2 cellular contexts compared by ENCODE assay signal in genomic region chr17:80631142-80632045, GRCh38.
TF ChIP-seq lines count a peak whose summit lies in the region.

No MANE protein-coding gene starts in this region.

TF ChIP-seq in IMR-90, 13 proteins besides CTCF, POLR2A, EP300 and RAD21:
- TF ChIP-seq RCOR1 (IDR thresholded peaks at IDR 0.05; ENCODE audit: insufficient replicate concordance, low read length) (no peak), MAZ (IDR thresholded peaks at IDR 0.05; ENCODE audit: borderline replicate concordance, low read depth, low read length) (no peak), FOS (IDR thresholded peaks at IDR 0.05; ENCODE audit: low read depth, low read length) (no peak), ELK1 (IDR thresholded peaks at IDR 0.05; ENCODE audit: borderline replicate concordance, low read depth, low read length) (no peak), RFX5 (IDR thresholded peaks at IDR 0.05; ENCODE audit: low read depth, low read length) (no peak), MAFK (IDR thresholded peaks at IDR 0.05; ENCODE audit: low read depth, low read length) (peak; percentile 55)

TF ChIP-seq in HepG2, 621 proteins besides CTCF, POLR2A, EP300 and RAD21 (continues in another document):
- TF ChIP-seq ZNF3 (CRISPR knock-in tag; IDR thresholded peaks at IDR 0.05) (no peak), HOXA9 (CRISPR knock-in tag; IDR thresholded peaks at IDR 0.05; ENCODE audit: borderline replicate concordance) (no peak), FOXK1 (CRISPR knock-in tag; IDR thresholded peaks at IDR 0.05; ENCODE audit: borderline replicate concordance, low read depth) (no peak), ZNF121 (CRISPR knock-in tag; IDR thresholded peaks at IDR 0.05) (peak; percentile 65; the same call in 1 of the 2 replicates), RBM22 (optimal IDR thresholded peaks at IDR 0.05; ENCODE audit: low read length) (peak; percentile 67), ZNF737 (CRISPR knock-in tag; IDR thresholded peaks at IDR 0.05; ENCODE audit: borderline replicate concordance) (no peak), GTF3A (CRISPR knock-in tag; conservative IDR thresholded peaks at IDR 0.05) (no peak), ZFX (CRISPR knock-in tag; IDR thresholded peaks at IDR 0.05; ENCODE audit: low read depth) (no peak), SALL1 (CRISPR knock-in tag; IDR thresholded peaks at IDR 0.05) (no peak), MAFF (IDR thresholded peaks at IDR 0.05; ENCODE audit: low read depth, low read length) (peak; percentile 77), ZBTB20 (CRISPR knock-in tag; IDR thresholded peaks at IDR 0.05; ENCODE audit: borderline replicate concordance, low read depth) (no peak), ZNF766 (CRISPR knock-in tag; IDR thresholded peaks at IDR 0.05; ENCODE audit: borderline replicate concordance) (no peak), NFATC3 (CRISPR knock-in tag; IDR thresholded peaks at IDR 0.05) (no peak), ZNF562 (CRISPR knock-in tag; IDR thresholded peaks at IDR 0.05; ENCODE audit: borderline replicate concordance) (no peak), ZIK1 (CRISPR knock-in tag; IDR thresholded peaks at IDR 0.05; ENCODE audit: borderline replicate concordance, low read depth) (no peak), NFKB2 (CRISPR knock-in tag; IDR thresholded peaks at IDR 0.05; ENCODE audit: borderline replicate concordance) (no peak), ZNF770 (CRISPR knock-in tag; IDR thresholded peaks at IDR 0.05) (peak; percentile 81), DZIP1 (CRISPR knock-in tag; IDR thresholded peaks at IDR 0.05) (no peak), TERF1 (CRISPR knock-in tag; IDR thresholded peaks at IDR 0.05) (no peak), PTBP1 (IDR thresholded peaks at IDR 0.05; ENCODE audit: low read depth, low read length, poor library complexity, severe bottlenecking) (no peak), CCAR2 (optimal IDR thresholded peaks at IDR 0.05; ENCODE audit: low read depth, low read length) (no peak), ZNF468 (CRISPR knock-in tag; IDR thresholded peaks at IDR 0.05) (no peak), HMGA1 (CRISPR knock-in tag; conservative IDR thresholded peaks at IDR 0.05) (no peak), MED8 (CRISPR knock-in tag; IDR thresholded peaks at IDR 0.05; ENCODE audit: insufficient replicate concordance) (peak; percentile 12), ZNF281 (CRISPR knock-in tag; IDR thresholded peaks at IDR 0.05; ENCODE audit: borderline replicate concordance) (no peak), ZNF282 (IDR thresholded peaks at IDR 0.05; ENCODE audit: partially characterized antibody) (no peak), ZNF530 (CRISPR knock-in tag; IDR thresholded peaks at IDR 0.05; ENCODE audit: low read depth) (no peak), MLXIP (CRISPR knock-in tag; IDR thresholded peaks at IDR 0.05; ENCODE audit: borderline replicate concordance) (no peak), CREB1 (IDR thresholded peaks at IDR 0.05) (no peak), CREB1 (CRISPR knock-in tag; IDR thresholded peaks at IDR 0.05) (no peak), KAT2B (IDR thresholded peaks at IDR 0.05; ENCODE audit: borderline replicate concordance, low read depth, low read length) (no peak), FUBP1 (CRISPR knock-in tag; IDR thresholded peaks at IDR 0.05; ENCODE audit: borderline replicate concordance) (no peak), MTA1 (CRISPR knock-in tag; IDR thresholded peaks at IDR 0.05; ENCODE audit: borderline replicate concordance) (peak; percentile 51; the same call in 1 of the 2 replicates), ZNF792 (CRISPR knock-in tag; IDR thresholded peaks at IDR 0.05) (no peak), CC2D1A (CRISPR knock-in tag; IDR thresholded peaks at IDR 0.05) (no peak), CHCHD3 (CRISPR knock-in tag; IDR thresholded peaks at IDR 0.05) (no peak), NR2F6 (IDR thresholded peaks at IDR 0.05) (no peak), NR2F6 (CRISPR knock-in tag; IDR thresholded peaks at IDR 0.05) (no peak), ZNF441 (CRISPR knock-in tag; IDR thresholded peaks at IDR 0.05; ENCODE audit: borderline replicate concordance) (no peak), MAFK (conservative IDR thresholded peaks at IDR 0.05 in 1 of 2, IDR thresholded peaks at IDR 0.05 in 1 of 2; ENCODE audit: low read length in 2 of 2) (peak; percentile 83 to 86), TIGD3 (CRISPR knock-in tag; IDR thresholded peaks at IDR 0.05; ENCODE audit: borderline replicate concordance) (no peak), EZH2 (conservative IDR thresholded peaks at IDR 0.05; ENCODE audit: low read depth, low read length) (no peak), ZNF33B (CRISPR knock-in tag; IDR thresholded peaks at IDR 0.05) (no peak), SRF (IDR thresholded peaks at IDR 0.05; ENCODE audit: low read depth, low read length) (no peak), ZEB1 (IDR thresholded peaks at IDR 0.05; ENCODE audit: insufficient replicate concordance, low read depth) (no peak), MED13 (CRISPR knock-in tag; IDR thresholded peaks at IDR 0.05) (no peak), RFXANK (CRISPR knock-in tag; IDR thresholded peaks at IDR 0.05) (no peak), TFE3 (CRISPR knock-in tag; IDR thresholded peaks at IDR 0.05) (no peak), U2AF1 (optimal IDR thresholded peaks at IDR 0.05; ENCODE audit: low read depth, low read length) (no peak), HHEX (CRISPR knock-in tag; IDR thresholded peaks at IDR 0.05) (no peak), FOSL2 (CRISPR knock-in tag; IDR thresholded peaks at IDR 0.05) (no peak), CAMTA2 (CRISPR knock-in tag; IDR thresholded peaks at IDR 0.05; ENCODE audit: borderline replicate concordance) (no peak)
